ENCODE assay signal across 8 cellular contexts in genomic region chr2:12169721-12170120, GRCh38.
A peak's percentile ranks its signal among the peaks of the same experiment; 100 is the strongest.
DNase-seq lines count a peak whose midpoint lies in the region; ATAC-seq and TF ChIP-seq lines count a peak whose summit lies in the region.

No MANE protein-coding gene starts in this region.

- H3K4me1 Mint-ChIP-seq in nephron, result peaks cover 43% of the 10 kb centered on the region

- no peaks in the 10 kb centered on the region for H3K27me3 ChIP-seq in BJ (ENCODE audit: control insufficient read depth, insufficient read depth, low read length)
- H3K27me3 ChIP-seq in SK-N-SH (ENCODE audit: insufficient read depth), result no peaks in the 10 kb centered on the region

- TF ChIP-seq CTCF in BJ (IDR thresholded peaks at IDR 0.05; ENCODE audit: insufficient read depth, low read depth, low read length) (no peak), SK-N-SH (IDR thresholded peaks at IDR 0.05) (no peak), epithelial cell of esophagus (IDR thresholded peaks at IDR 0.05; ENCODE audit: insufficient read depth, low read depth, low read length, missing control alignments) (no peak), nephron (IDR thresholded peaks at IDR 0.05; ENCODE audit: unreplicated experiment in 3 of 3) (no peak)

- no peaks in the 10 kb centered on the region for H3K36me3 ChIP-seq in BJ (ENCODE audit: control insufficient read depth, insufficient read depth, low read length)
- H3K36me3 ChIP-seq in SK-N-SH (replicated peaks in 1 of 2; ENCODE audit: control insufficient read depth in 1 of 2, insufficient read depth in 2 of 2, low read length in 1 of 2), result no peaks in the 10 kb centered on the region

- no peaks in the 10 kb centered on the region for H3K9me2 ChIP-seq in SK-N-SH

- H3K4me3 Mint-ChIP-seq in nephron, result no peak overlapping the region

- DNase-seq in BJ (ENCODE audit: low read depth) (peak; percentile 76), SK-N-SH (no peak), epithelial cell of esophagus (ENCODE audit: low read depth) (peak; percentile 34), NAMALWA (ENCODE audit: low spot score) (no peak), NCI-H1417 treated with DMSO at 0.1 percent for 48 hours (lab: John Stamatoyannopoulos, UW) (no peak)

- POLR2A ChIA-PET in BJ (lab: Charles Lee) (no interaction called here), SK-N-SH (lab: Yijun Ruan, JAX) (interaction anchor here (1.4 kb wide), 1 partner anchor 547 kb away, joined by 5 read pairs; the partner anchor contains the start of gene TRIB2)

- peaks cover 6% of the 10 kb centered on the region for H3K27me3 Mint-ChIP-seq in nephron (ENCODE audit: low read depth)

- no peaks in the 10 kb centered on the region for H3F3A ChIP-seq in SK-N-SH (replicated peaks; ENCODE audit: insufficient read depth)

- H3K4me1 ChIP-seq in SK-N-SH (ENCODE audit: control insufficient read depth in 1 of 2, insufficient read depth in 2 of 2, low read depth in 1 of 2, low read length in 1 of 2), result peaks cover 28 to 31% of the 10 kb centered on the region in 2 experiments; a peak in 2 of 4 replicates

- H2AFZ ChIP-seq in SK-N-SH (ENCODE audit: low read depth), result peak overlapping the region; percentile 38; the same call in 1 of the 2 replicates

- TF ChIP-seq EP300 in SK-N-SH (IDR thresholded peaks at IDR 0.05; ENCODE audit: borderline replicate concordance in 1 of 2, low read depth in 1 of 2, low read length in 1 of 2), result no peak

- CTCF ChIA-PET in BJ (lab: Yijun Ruan, JAX), result interaction anchor here (0.9 to 1.8 kb wide), 2 partner anchors 130 to 340 kb away, joined by 3 to 6 read pairs; no protein-coding TSS in a partner anchor
- CTCF ChIA-PET in SK-N-SH (lab: Yijun Ruan, JAX), result interaction anchor here (1.0 to 2.1 kb wide), 7 partner anchors 12 to 837 kb away, joined by 3 to 16 read pairs (median 6); partner anchors contain the start of gene TRIB2

- peak overlapping the region; percentile 43 to 74 (median 66) for H3K27ac Mint-ChIP-seq in nephron

- no peak for TF ChIP-seq RAD21 in SK-N-SH (IDR thresholded peaks at IDR 0.05; ENCODE audit: low read length)

- H3K4me2 ChIP-seq in SK-N-SH, result peak overlapping the region; percentile 23; the same call in 1 of the 2 replicates

- H3K9me3 ChIP-seq in SK-N-SH, result no peaks in the 10 kb centered on the region

- no peaks in the 10 kb centered on the region for H3K36me3 Mint-ChIP-seq in nephron (ENCODE audit: low read depth)

- H3K27ac ChIP-seq in SK-N-SH (ENCODE audit: low read depth in 2 of 2, low read length in 1 of 2), result peak overlapping the region in 1 of 2 experiments; percentile 73; a peak in 3 of 4 replicates

- no peak for ATAC-seq in HG03432 (IDR thresholded peaks at IDR 0.05; ENCODE audit: unreplicated experiment)
- no peak for ATAC-seq in GM21381 (IDR thresholded peaks at IDR 0.05; ENCODE audit: unreplicated experiment)

- H4K20me1 ChIP-seq in SK-N-SH (ENCODE audit: insufficient read depth), result no peaks in the 10 kb centered on the region

- no peak overlapping the region for H3K4me3 ChIP-seq in BJ (ENCODE audit: low read depth, low read length)
- no peak overlapping the region for H3K4me3 ChIP-seq in SK-N-SH (ENCODE audit: low read depth in 2 of 2, low read length in 1 of 2)
- no peak overlapping the region for H3K4me3 ChIP-seq in epithelial cell of esophagus (ENCODE audit: low read length)

- WGBS in SK-N-SH (ENCODE audit: low lambda C conversion rate), result 69% methylated on average over 6 of the region's 6 CpGs

- no peaks in the 10 kb centered on the region for H3K79me2 ChIP-seq in SK-N-SH (ENCODE audit: insufficient read depth)

- H3K9me3 Mint-ChIP-seq in nephron, result no peaks in the 10 kb centered on the region

- H3K9ac ChIP-seq in SK-N-SH, result peak overlapping the region; percentile 40

TF ChIP-seq in SK-N-SH, 30 proteins besides CTCF, POLR2A, EP300 and RAD21:
- TF ChIP-seq JUND (IDR thresholded peaks at IDR 0.05) (no peak), EZH2phosphoT487 (IDR thresholded peaks at IDR 0.05; ENCODE audit: borderline replicate concordance, low read depth) (no peak), FOSL2 (IDR thresholded peaks at IDR 0.05; ENCODE audit: borderline replicate concordance, low read depth) (no peak), GABPA (IDR thresholded peaks at IDR 0.05; ENCODE audit: low read depth) (no peak), RXRA (IDR thresholded peaks at IDR 0.05; ENCODE audit: borderline replicate concordance, low read depth) (no peak), NFIC (IDR thresholded peaks at IDR 0.05; ENCODE audit: borderline replicate concordance) (no peak), SMC3 (IDR thresholded peaks at IDR 0.05; ENCODE audit: low read depth, low read length) (no peak), TEAD4 (IDR thresholded peaks at IDR 0.05; ENCODE audit: borderline replicate concordance, insufficient read depth) (no peak), MEF2A (IDR thresholded peaks at IDR 0.05; ENCODE audit: borderline replicate concordance, low read depth) (no peak), PBX3 (IDR thresholded peaks at IDR 0.05) (no peak), IRF3 (IDR thresholded peaks at IDR 0.05; ENCODE audit: low read depth, low read length) (no peak), SIN3A (IDR thresholded peaks at IDR 0.05; ENCODE audit: borderline replicate concordance, low read depth, low read length) (no peak), CHD2 (IDR thresholded peaks at IDR 0.05; ENCODE audit: low read length, partially characterized antibody) (no peak), FOXJ3 (CRISPR knock-in tag; IDR thresholded peaks at IDR 0.05) (no peak), ELF1 (IDR thresholded peaks at IDR 0.05) (no peak), YY1 (IDR thresholded peaks at IDR 0.05; ENCODE audit: low read depth) (no peak), NRF1 (IDR thresholded peaks at IDR 0.05; ENCODE audit: low read depth, low read length) (no peak), POLR2AphosphoS5 (IDR thresholded peaks at IDR 0.05; ENCODE audit: low read depth, low read length) (no peak)

Comparison
In these comparisons a context has a peak if more than half of its experiments do, and no peak if none do; other contexts are left out.
1. DNase-seq: peak in BJ (single experiment) and epithelial cell of esophagus (single experiment); none in SK-N-SH (single experiment), NAMALWA (single experiment) and NCI-H1417 treated with DMSO at 0.1 percent for 48 hours (single experiment).